Comparison of ENCODE assay signal across 8 cellular contexts in the genomic region with DNA sequence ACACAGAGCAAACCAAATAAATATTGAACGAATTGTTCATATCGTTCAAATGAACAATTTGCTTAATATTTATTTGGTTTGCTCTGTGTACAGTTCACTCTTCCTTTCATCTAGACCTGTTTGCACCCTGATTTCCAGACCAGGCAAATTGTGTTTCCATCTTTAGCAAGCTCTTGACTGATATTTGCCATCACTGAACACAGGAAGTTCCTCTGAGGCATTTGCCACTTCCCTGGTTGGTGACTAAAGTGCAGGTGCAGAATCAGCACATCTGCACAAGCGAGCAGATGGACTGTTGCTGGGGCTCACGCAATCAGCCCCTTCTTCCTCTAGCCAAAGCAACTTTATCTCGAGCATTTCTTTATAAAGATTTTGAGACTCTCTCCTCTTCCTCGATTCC.
A peak's percentile ranks its signal among the peaks of the same experiment; 100 is the strongest.
DNase-seq lines count a peak whose midpoint lies in the region; ATAC-seq, FAIRE-seq and TF ChIP-seq lines count a peak whose summit lies in the region.

No MANE protein-coding gene starts in this region.

- TF ChIP-seq CTCF in ascending aorta (IDR thresholded peaks at IDR 0.05) (no peak), lower lobe of right lung (IDR thresholded peaks at IDR 0.05) (no peak), chondrocyte (IDR thresholded peaks at IDR 0.05) (no peak)

- no peaks in the 10 kb centered on the region for H3K27me3 ChIP-seq in ascending aorta
- no peaks in the 10 kb centered on the region for H3K27me3 ChIP-seq in lower lobe of right lung (ENCODE audit: low read depth)

- DNase-seq in GM18507 (ENCODE audit: extremely low spot score, insufficient read length, low read depth) (peak; percentile 33), dermis microvascular lymphatic vessel endothelial cell (ENCODE audit: low read depth in 2 of 2) (peak; percentile 23 to 61), ascending aorta (ENCODE audit: low spot score in 2 of 2) (no peak), lower lobe of right lung (no peak), chondrocyte (ENCODE audit: low spot score) (no peak), urothelium cell line (ENCODE audit: low spot score) (no peak)

- H3K4me1 Mint-ChIP-seq in chondrocyte (ENCODE audit: low read depth), result peaks cover 43% of the 10 kb centered on the region

- intact Hi-C loops in ascending aorta (cut with DNase I) (no loop called here), lower lobe of right lung (cut with DNase I) (no loop called here)

- H3K4me3 Mint-ChIP-seq in chondrocyte (ENCODE audit: unreplicated experiment), result no peak overlapping the region

- H3K4me3 ChIP-seq in ascending aorta (no peak overlapping the region), lower lobe of right lung (no peak overlapping the region)

- H3K27me3 Mint-ChIP-seq in chondrocyte (ENCODE audit: low read depth), result no peaks in the 10 kb centered on the region

- no peak overlapping the region for H3K27ac Mint-ChIP-seq in chondrocyte (ENCODE audit: unreplicated experiment)

- ATAC-seq in GM21526 (IDR thresholded peaks at IDR 0.05; ENCODE audit: low FRiP score, unreplicated experiment), result peak; percentile 93
- ATAC-seq in lower lobe of right lung, result no peak

- H3K36me3 Mint-ChIP-seq in chondrocyte (ENCODE audit: low read depth), result no peaks in the 10 kb centered on the region

- H3K36me3 ChIP-seq in KOPT-K1 (ENCODE audit: insufficient read depth, low read length) (no peaks in the 10 kb centered on the region), ascending aorta (no peaks in the 10 kb centered on the region), lower lobe of right lung (no peaks in the 10 kb centered on the region)

- peak overlapping the region; percentile 34 for H3K27ac ChIP-seq in KOPT-K1 (ENCODE audit: low read depth, low read length, poor library complexity, severe bottlenecking)
- H3K27ac ChIP-seq in ascending aorta, result no peak overlapping the region
- no peak overlapping the region for H3K27ac ChIP-seq in lower lobe of right lung

- H3K9me3 Mint-ChIP-seq in chondrocyte (ENCODE audit: low read depth), result peaks cover under 1% of the 10 kb centered on the region

- peak; percentile 80 for FAIRE-seq in GM18507 (lab: Jason Lieb, UNC)
- FAIRE-seq in urothelium cell line (lab: Jason Lieb, UNC), result no peak

- H3K9me3 ChIP-seq in KOPT-K1 (ENCODE audit: insufficient read depth, low read length, poor library complexity, severe bottlenecking) (no peaks in the 10 kb centered on the region), ascending aorta (peaks cover 0 to under 1% of the 10 kb centered on the region in 2 donors), lower lobe of right lung (no peaks in the 10 kb centered on the region)

- peaks cover 6 to 23% of the 10 kb centered on the region in 2 donors for H3K4me1 ChIP-seq in ascending aorta
- H3K4me1 ChIP-seq in lower lobe of right lung, result peaks cover 26% of the 10 kb centered on the region

Comparison
In these comparisons a context has a peak if more than half of its experiments do, and no peak if none do; other contexts are left out.
1. DNase-seq: peak in GM18507 (single experiment) and dermis microvascular lymphatic vessel endothelial cell (2 of 2); none in ascending aorta (0 of 2), lower lobe of right lung (single experiment), chondrocyte (single experiment) and urothelium cell line (single experiment).